ENCODE assay signal across 23 cellular contexts in genomic region chr16:79892278-79892677, GRCh38.
A peak's percentile ranks its signal among the peaks of the same experiment; 100 is the strongest.
DNase-seq lines count a peak whose midpoint lies in the region; ATAC-seq, FAIRE-seq and TF ChIP-seq lines count a peak whose summit lies in the region.
"Had no signal": no experiment of that assay in that cellular context is flagged by ENCODE, and none has a peak within 500 bp of the region (broad histone marks: within the 10 kb centered on the region; RNA-seq: fewer than 3 reads in every experiment).

No MANE protein-coding gene starts in this region.

- in situ Hi-C loops in HepG2 (cut with HindIII; ENCODE audit: extremely low pct_ligation_motif_present, low pct_unique_long_range_greater_than_20kb), result no loop called here
- in situ Hi-C loops in gastrocnemius medialis (cut with MboI; ENCODE audit: low sequenced_read_pairs in 4 of 4), result no loop called here

- H4K20me1 ChIP-seq in HepG2 (ENCODE audit: insufficient read depth, low read length), result no peaks in the 10 kb centered on the region
- H4K20me1 ChIP-seq: BLaER1 treated with 17β-estradiol and CSF1 and Interleukin-3, amounts not matched to agents 10 nM and 100 nM had no signal

- no peak for TF ChIP-seq RAD21 in HepG2 (CRISPR knock-in tag; IDR thresholded peaks at IDR 0.05)

- H2AFZ ChIP-seq in HepG2 (ENCODE audit: low read length), result no peak overlapping the region

- H3K79me2 ChIP-seq in HepG2 (ENCODE audit: insufficient read depth, low read length), result no peaks in the 10 kb centered on the region

- H3K9ac ChIP-seq in HepG2 (ENCODE audit: insufficient read depth, low read depth, low read length), result no peak overlapping the region
- H3K9ac ChIP-seq: BLaER1 treated with 17β-estradiol and CSF1 and Interleukin-3, amounts not matched to agents 10 nM and 100 nM had no signal

- H3K36me3 ChIP-seq in bronchial epithelial cell (ENCODE audit: control insufficient read depth, insufficient read depth, low read length) (no peaks in the 10 kb centered on the region), HepG2 (replicated peaks in 1 of 2; ENCODE audit: control insufficient read depth in 1 of 2, insufficient read depth in 2 of 2, low read length in 2 of 2) (no peaks in the 10 kb centered on the region), gastrocnemius medialis (no peaks in the 10 kb centered on the region)
- H3K36me3 ChIP-seq: BLaER1 treated with 17β-estradiol and CSF1 and Interleukin-3, amounts not matched to agents 10 nM and 100 nM had no signal

- POLR2A ChIA-PET in HepG2 (lab: Yijun Ruan, JAX), result no interaction called here
- POLR2A ChIA-PET in activated CD4-positive, alpha-beta memory T cell treated with anti-CD3 and anti-CD28 coated beads for 36 hours (lab: Charles Lee), result no interaction called here

- no TSS peak for BruUV-seq in HepG2 (replicated peaks; lab: Mats Ljungman, UMichigan)

- H3K9me3 ChIP-seq in HepG2 (ENCODE audit: low read length), result no peaks in the 10 kb centered on the region
- no peaks in the 10 kb centered on the region for H3K9me3 ChIP-seq in gastrocnemius medialis
- H3K9me3 ChIP-seq: A549; BLaER1 treated with 17β-estradiol and CSF1 and Interleukin-3, amounts not matched to agents 10 nM and 100 nM; Caco-2 had no signal

- TF ChIP-seq POLR2A in HepG2 (IDR thresholded peaks at IDR 0.05; ENCODE audit: insufficient read depth in 1 of 2, low read depth in 2 of 2, low read length in 2 of 2), result no peak
- no peak for TF ChIP-seq POLR2A in gastrocnemius medialis (IDR thresholded peaks at IDR 0.05)

- no peaks in the 10 kb centered on the region for H3K36me3 Mint-ChIP-seq in activated CD4-positive, alpha-beta memory T cell treated with anti-CD3 and anti-CD28 coated beads for 36 hours
- H3K36me3 Mint-ChIP-seq: CD14-positive monocyte; CD4-positive, CD25-positive, alpha-beta regulatory T cell; CD8-positive, alpha-beta T cell had no signal

- H3K9me3 Mint-ChIP-seq in activated CD4-positive, alpha-beta memory T cell treated with anti-CD3 and anti-CD28 coated beads for 36 hours, result no peaks in the 10 kb centered on the region
- H3K9me3 Mint-ChIP-seq: CD8-positive, alpha-beta T cell had no signal

- intact Hi-C loops in HepG2 (cut with micrococcal nuclease; ENCODE audit: unreplicated experiment) (no loop called here), gastrocnemius medialis (cut with DNase I; ENCODE audit: low total_unique reads) (no loop called here)
- intact Hi-C loops in activated CD4-positive, alpha-beta memory T cell treated with anti-CD3 and anti-CD28 coated beads for 36 hours (cut with micrococcal nuclease), result no loop called here

- H3K27me3 Mint-ChIP-seq in activated CD4-positive, alpha-beta memory T cell treated with anti-CD3 and anti-CD28 coated beads for 36 hours, result no peaks in the 10 kb centered on the region
- H3K27me3 Mint-ChIP-seq: B cell had no signal

- no peak overlapping the region for H3K4me3 Mint-ChIP-seq in activated CD4-positive, alpha-beta memory T cell treated with anti-CD3 and anti-CD28 coated beads for 36 hours
- H3K4me3 Mint-ChIP-seq: B cell; CD14-positive monocyte; CD4-positive, CD25-positive, alpha-beta regulatory T cell; CD8-positive, alpha-beta T cell had no signal

- no peaks in the 10 kb centered on the region for H3K4me1 Mint-ChIP-seq in activated CD4-positive, alpha-beta memory T cell treated with anti-CD3 and anti-CD28 coated beads for 36 hours (ENCODE audit: low read depth)
- H3K4me1 Mint-ChIP-seq: B cell; CD14-positive monocyte; CD4-positive, CD25-positive, alpha-beta regulatory T cell had no signal

- CTCF ChIA-PET in HepG2 (lab: Yijun Ruan, JAX; ENCODE audit: low intra/inter-chr PET ratio, low total read pairs), result no interaction called here
- CTCF ChIA-PET in activated CD4-positive, alpha-beta memory T cell treated with anti-CD3 and anti-CD28 coated beads for 36 hours (lab: Charles Lee), result no interaction called here

- no peak overlapping the region for H3K4me2 ChIP-seq in HepG2 (ENCODE audit: low read depth, low read length)
- H3K4me2 ChIP-seq: A549; BLaER1 treated with 17β-estradiol and CSF1 and Interleukin-3, amounts not matched to agents 10 nM and 100 nM had no signal

- no peak for TF ChIP-seq EP300 in HepG2 (IDR thresholded peaks at IDR 0.05; ENCODE audit: low read depth in 2 of 2, low read length in 2 of 2)
- TF ChIP-seq EP300 in HepG2 (CRISPR knock-in tag; IDR thresholded peaks at IDR 0.05; ENCODE audit: borderline replicate concordance), result no peak

- no peak for DNase-seq in bronchial epithelial cell (ENCODE audit: low read depth)
- DNase-seq in HepG2 (ENCODE audit: low spot score), result no peak
- DNase-seq in urothelium cell line (ENCODE audit: low spot score), result no peak
- DNase-seq in gastrocnemius medialis, result no peak
- no peak for DNase-seq in stimulated activated CD4-positive, alpha-beta T cell treated with anti-CD3 and anti-CD28 coated beads, Interleukin-1b, Interleukin-23, amount 100 ng/mL, for 48 hours
- no peak for DNase-seq in activated CD4-positive, alpha-beta memory T cell treated with anti-CD3 and anti-CD28 coated beads for 36 hours
- DNase-seq: AML-193; Caco-2; Calu3; CD4-positive, CD25-positive, alpha-beta regulatory T cell; CD8-positive, alpha-beta T cell; DMS79 treated with DMSO at 0.1 percent for 48 hours; GF-D8 had no signal

- H3K4me1 ChIP-seq in HepG2 (ENCODE audit: insufficient read depth, low read length), result peaks cover 17% of the 10 kb centered on the region
- no peaks in the 10 kb centered on the region for H3K4me1 ChIP-seq in gastrocnemius medialis

- 37% methylated on average over 3 of the region's 3 CpGs for WGBS in HepG2 (ENCODE audit: low lambda C conversion rate)

- no peak overlapping the region for H3K27ac Mint-ChIP-seq in activated CD4-positive, alpha-beta memory T cell treated with anti-CD3 and anti-CD28 coated beads for 36 hours
- H3K27ac Mint-ChIP-seq: B cell; CD14-positive monocyte; CD4-positive, CD25-positive, alpha-beta regulatory T cell; CD8-positive, alpha-beta T cell had no signal

- no peak overlapping the region for H3K4me3 ChIP-seq in bronchial epithelial cell (ENCODE audit: low read depth, low read length)
- no peak overlapping the region for H3K4me3 ChIP-seq in HepG2 (replicated peaks in 1 of 3; ENCODE audit: insufficient read depth in 1 of 3, low read depth in 2 of 3, low read length in 3 of 3)
- H3K4me3 ChIP-seq in gastrocnemius medialis, result no peak overlapping the region
- H3K4me3 ChIP-seq: A549; BLaER1 treated with 17β-estradiol and CSF1 and Interleukin-3, amounts not matched to agents 10 nM and 100 nM had no signal

- no peaks in the 10 kb centered on the region for H3K27me3 ChIP-seq in bronchial epithelial cell (ENCODE audit: control insufficient read depth, insufficient read depth, low read length)
- H3K27me3 ChIP-seq in HepG2 (ENCODE audit: control insufficient read depth in 1 of 2, insufficient read depth in 2 of 2, low read length in 2 of 2), result no peaks in the 10 kb centered on the region; a peak in 1 of 5 replicates
- H3K27me3 ChIP-seq in gastrocnemius medialis, result no peaks in the 10 kb centered on the region

- ATAC-seq in HepG2, result no peak
- no peak for ATAC-seq in gastrocnemius medialis
- ATAC-seq: A549; CD8-positive, alpha-beta T cell had no signal

- H3K27ac ChIP-seq in C4-2B (peak overlapping the region; percentile 56), HepG2 (ENCODE audit: extremely low read length, insufficient read depth, low read length) (no peak overlapping the region), gastrocnemius medialis (no peak overlapping the region)
- H3K27ac ChIP-seq: 22Rv1; A549; BLaER1 treated with 17β-estradiol and CSF1 and Interleukin-3, amounts not matched to agents 10 nM and 100 nM had no signal

- FAIRE-seq in bronchial epithelial cell (lab: Jason Lieb, UNC) (peak; percentile 23), HepG2 (lab: Jason Lieb, UNC) (no peak), urothelium cell line (lab: Jason Lieb, UNC) (peak; percentile 32)
- FAIRE-seq: A549, D721Med, G401.6, GM12891, GM19239 had no signal

- TF ChIP-seq CTCF in C4-2B (conservative IDR thresholded peaks at IDR 0.05), result no peak
- no peak for TF ChIP-seq CTCF in bronchial epithelial cell (IDR thresholded peaks at IDR 0.05; ENCODE audit: insufficient read depth, low read length, severe bottlenecking)
- TF ChIP-seq CTCF in HepG2 (CRISPR knock-in tag; IDR thresholded peaks at IDR 0.05), result no peak
- no peak for TF ChIP-seq CTCF in gastrocnemius medialis (IDR thresholded peaks at IDR 0.05 in 4 of 5, conservative IDR thresholded peaks at IDR 0.05 in 1 of 5)

TF ChIP-seq in HepG2, 621 proteins besides CTCF, POLR2A, EP300 and RAD21:
- TF ChIP-seq HNF4A (CRISPR knock-in tag; IDR thresholded peaks at IDR 0.05) (0 out of 2 replicates have a peak, but pooled peaks have one; percentile 20), GPN1 (CRISPR knock-in tag; IDR thresholded peaks at IDR 0.05; ENCODE audit: borderline replicate concordance) (no peak)
